ENCODE assay signal across 8 cellular contexts in the genomic region with DNA sequence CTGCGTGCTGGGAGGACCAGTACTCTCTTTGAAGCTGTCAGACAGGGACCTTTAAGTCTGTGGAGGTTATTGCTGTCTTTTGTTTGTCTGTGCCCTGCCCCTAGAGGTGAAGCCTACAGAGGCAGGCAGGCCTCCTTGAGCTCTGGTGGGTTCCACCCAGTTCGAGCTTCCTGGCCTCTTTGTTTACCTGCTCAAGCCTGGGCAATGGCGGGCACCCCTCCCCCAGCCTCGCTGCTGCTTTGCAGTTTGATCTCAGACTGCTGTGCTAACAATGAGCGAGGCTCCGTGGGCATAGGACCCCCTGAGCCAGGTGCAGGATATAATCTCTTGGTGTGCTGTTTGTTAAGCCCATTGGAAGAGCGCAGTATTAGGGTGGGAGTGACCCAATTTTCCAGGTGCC. TPM values are rescaled to one million over a fixed set of nuclear protein-coding genes. Genes with fewer than 3 reads are reported as not detected.
A peak's percentile ranks its signal among the peaks of the same experiment; 100 is the strongest.
DNase-seq lines count a peak whose midpoint lies in the region; ATAC-seq, FAIRE-seq and TF ChIP-seq lines count a peak whose summit lies in the region.
"Not testable (repeated sequence)": the region's sequence is repeated elsewhere in the genome, so short reads cannot be mapped to it uniquely, and the experiment has no call there.

No MANE protein-coding gene starts in this region.

- TF ChIP-seq CTCF in HepG2 (CRISPR knock-in tag; IDR thresholded peaks at IDR 0.05) = not testable (repeated sequence)

- H3K4me1 ChIP-seq in CD4-positive, alpha-beta memory T cell (ENCODE audit: insufficient read depth, low read length); HepG2 (ENCODE audit: insufficient read depth, low read length): not testable (repeated sequence)

- H3K4me2 ChIP-seq in HepG2 (ENCODE audit: low read depth, low read length) = peak overlapping the region; percentile 28

- POLR2A ChIA-PET in CD4-positive, alpha-beta memory T cell (lab: Charles Lee; ENCODE audit: partially characterized antibody) = interaction anchor here (0.8 kb wide), 1 partner anchor 9 kb away, joined by 3 read pairs; no protein-coding TSS in a partner anchor
- POLR2A ChIA-PET in HepG2 (lab: Yijun Ruan, JAX) = interaction anchor here (1.8 kb wide), 1 partner anchor 45 kb away, joined by 4 read pairs; a partner anchor contains a TSS

- not testable (repeated sequence) for H3K4me1 Mint-ChIP-seq in CD4-positive, alpha-beta memory T cell; stimulated activated naive CD8-positive, alpha-beta T cell treated with anti-CD3 and anti-CD28 coated beads, Interleukin-15, Interleukin-2, amounts not matched to agents 100 ng/mL and 50 ng/mL, for 24 hours (ENCODE audit: low read depth)

- not testable (repeated sequence) for H3K4me3 ChIP-seq in CD4-positive, alpha-beta memory T cell (ENCODE audit: low read length in 2 of 2)
- H3K4me3 ChIP-seq in HepG2 (replicated peaks in 1 of 3; ENCODE audit: insufficient read depth in 1 of 3, low read depth in 2 of 3, low read length in 3 of 3) = peak overlapping the region in 2 of 3 experiments; percentile 19 to 26; a peak in 2 of 6 replicates

- H3K9me3 ChIP-seq in CD4-positive, alpha-beta memory T cell (ENCODE audit: control insufficient read depth in 1 of 2, low read length in 2 of 2); HepG2 (ENCODE audit: low read length): not testable (repeated sequence)

- CTCF ChIA-PET in CD4-positive, alpha-beta memory T cell (lab: Charles Lee; ENCODE audit: partially characterized antibody) = interaction anchor here (1.6 kb wide), 1 partner anchor 133 kb away, joined by 3 read pairs; no protein-coding TSS in a partner anchor
- CTCF ChIA-PET in HepG2 (lab: Yijun Ruan, JAX; ENCODE audit: low intra/inter-chr PET ratio, low total read pairs) = not testable (repeated sequence)

- not testable (repeated sequence) for TF ChIP-seq RAD21 in HepG2 (CRISPR knock-in tag; IDR thresholded peaks at IDR 0.05)

- H3K27me3 ChIP-seq in CD4-positive, alpha-beta memory T cell (ENCODE audit: insufficient read depth, low read length); HepG2 (ENCODE audit: control insufficient read depth in 1 of 2, insufficient read depth in 2 of 2, low read length in 2 of 2): not testable (repeated sequence)

- DNase-seq in CD4-positive, alpha-beta memory T cell = peak in 3 of 5 donors; percentile 3 to 23 (median 15)
- DNase-seq in T follicular helper cell (ENCODE audit: low read depth) (peak; percentile 8), T-helper 22 cell (ENCODE audit: low read depth) (peak; percentile 0)
- DNase-seq in activated effector memory CD4-positive, alpha-beta T cell treated with anti-CD3 and anti-CD28 coated beads, Interleukin-2, amount 50 U/mL, for 16 hours = peak; percentile 62
- peak; percentile 4 for DNase-seq in effector CD4-positive, alpha-beta T cell
- DNase-seq in HepG2 (ENCODE audit: low spot score) = not testable (repeated sequence)
- peak; percentile 1 for DNase-seq in stimulated activated CD4-positive, alpha-beta T cell treated with anti-CD3 and anti-CD28 coated beads, Interleukin-12 subunit alpha, Interleukin-12 subunit beta, amount 100 ng/mL, for 4 hours

- H4K20me1 ChIP-seq in HepG2 (ENCODE audit: insufficient read depth, low read length) = not testable (repeated sequence)

- peak overlapping the region in 3 of 8 donors; percentile 44 to 61 (median 61) for H3K4me3 Mint-ChIP-seq in CD4-positive, alpha-beta memory T cell
- H3K4me3 Mint-ChIP-seq in stimulated activated naive CD8-positive, alpha-beta T cell treated with anti-CD3 and anti-CD28 coated beads, Interleukin-15, Interleukin-2, amounts not matched to agents 100 ng/mL and 50 ng/mL, for 24 hours = not testable (repeated sequence)

- FAIRE-seq in HepG2 (lab: Jason Lieb, UNC) = not testable (repeated sequence)

- TF ChIP-seq POLR2A in HepG2 (IDR thresholded peaks at IDR 0.05; ENCODE audit: insufficient read depth in 1 of 2, low read depth in 2 of 2, low read length in 2 of 2) = not testable (repeated sequence)

- H3K36me3 Mint-ChIP-seq in CD4-positive, alpha-beta memory T cell; stimulated activated naive CD8-positive, alpha-beta T cell treated with anti-CD3 and anti-CD28 coated beads, Interleukin-15, Interleukin-2, amounts not matched to agents 100 ng/mL and 50 ng/mL, for 24 hours (ENCODE audit: low read depth): not testable (repeated sequence)

- TF ChIP-seq EP300 in HepG2 (IDR thresholded peaks at IDR 0.05; ENCODE audit: low read depth in 2 of 2, low read length in 2 of 2); HepG2 (CRISPR knock-in tag; IDR thresholded peaks at IDR 0.05; ENCODE audit: borderline replicate concordance): not testable (repeated sequence)

- H3K27ac ChIP-seq in CD4-positive, alpha-beta memory T cell (ENCODE audit: low read depth, low read length); HepG2 (ENCODE audit: extremely low read length, insufficient read depth, low read length): not testable (repeated sequence)

- BruUV-seq in HepG2 (replicated peaks; lab: Mats Ljungman, UMichigan) = not testable (repeated sequence)

- not testable (repeated sequence) for ATAC-seq in HepG2

- H3K9me3 Mint-ChIP-seq in CD4-positive, alpha-beta memory T cell; stimulated activated naive CD8-positive, alpha-beta T cell treated with anti-CD3 and anti-CD28 coated beads, Interleukin-15, Interleukin-2, amounts not matched to agents 100 ng/mL and 50 ng/mL, for 24 hours: not testable (repeated sequence)

- peak overlapping the region in 1 of 7 donors; percentile 62 for H3K27ac Mint-ChIP-seq in CD4-positive, alpha-beta memory T cell
- H3K27ac Mint-ChIP-seq in stimulated activated naive CD8-positive, alpha-beta T cell treated with anti-CD3 and anti-CD28 coated beads, Interleukin-15, Interleukin-2, amounts not matched to agents 100 ng/mL and 50 ng/mL, for 24 hours = peak overlapping the region; percentile 8

- H3K27me3 Mint-ChIP-seq in CD4-positive, alpha-beta memory T cell; stimulated activated naive CD8-positive, alpha-beta T cell treated with anti-CD3 and anti-CD28 coated beads, Interleukin-15, Interleukin-2, amounts not matched to agents 100 ng/mL and 50 ng/mL, for 24 hours: not testable (repeated sequence)

- H2AFZ ChIP-seq in HepG2 (ENCODE audit: low read length) = not testable (repeated sequence)

- in situ Hi-C loops in HepG2 (cut with HindIII; ENCODE audit: extremely low pct_ligation_motif_present, low pct_unique_long_range_greater_than_20kb) = not testable (repeated sequence)

- WGBS in HepG2 (ENCODE audit: low lambda C conversion rate) = 0% methylated on average over 2 of the region's 7 CpGs

- H3K9ac ChIP-seq in HepG2 (ENCODE audit: insufficient read depth, low read depth, low read length) = not testable (repeated sequence)

- H3K36me3 ChIP-seq in CD4-positive, alpha-beta memory T cell (ENCODE audit: insufficient read depth, low read length); HepG2 (replicated peaks in 1 of 2; ENCODE audit: control insufficient read depth in 1 of 2, insufficient read depth in 2 of 2, low read length in 2 of 2): not testable (repeated sequence)

- intact Hi-C loops in CD4-positive, alpha-beta memory T cell (cut with micrococcal nuclease); HepG2 (cut with micrococcal nuclease; ENCODE audit: unreplicated experiment): not testable (repeated sequence)

- not testable (repeated sequence) for H3K79me2 ChIP-seq in HepG2 (ENCODE audit: insufficient read depth, low read length)

RNA-seq across cellular contexts. Expression of a gene that starts 44.9 kb away (rescaled TPM):
- 10 to 100 TPM; 25.8 to 33.5 TPM for total RNA-seq in CD4-positive, alpha-beta memory T cell
- polyA plus RNA-seq in CD4-positive, alpha-beta memory T cell = 1 to 10 TPM; 4.3 to 9.6 TPM
- 4.8 and 6.2 TPM in 2 replicates for total RNA-seq in HepG2 (2016; rRNA removed; fragmentation: Illumina TruSeq; extraction: Trizol)
- 1.1 TPM in 2 replicates for total RNA-seq in HepG2 (2016; cell fraction: cytosol; rRNA removed; fragmentation: Illumina TruSeq; extraction: Trizol; ENCODE audit: low read depth)
- total RNA-seq in HepG2 (2016; cell fraction: insoluble cytoplasmic fraction; rRNA removed; fragmentation: Illumina TruSeq; extraction: Trizol) = 2.5 and 5.3 TPM in 2 replicates
- total RNA-seq in HepG2 (2016; cell fraction: membrane; rRNA removed; fragmentation: Illumina TruSeq; extraction: Trizol) = 1.4 and 1.5 TPM in 2 replicates
- 21.5 and 21.6 TPM in 2 replicates for total RNA-seq in HepG2 (2016; cell fraction: nucleus; rRNA removed; fragmentation: Illumina TruSeq; extraction: Trizol)
- 1.7 and 2.2 TPM in 2 replicates for polyA plus RNA-seq in HepG2 (2011; rRNA removed)
- polyA plus RNA-seq in HepG2 (2011; cell fraction: cytosol; rRNA removed) = 0.27 and 0.77 TPM in 2 replicates
- 4.0 and 8.0 TPM in 2 replicates for polyA plus RNA-seq in HepG2 (2011; cell fraction: nucleus; rRNA removed)
- polyA plus RNA-seq in HepG2 (2012) = 1.9 and 3.0 TPM in 2 replicates
- polyA plus RNA-seq in HepG2 (2016; cell fraction: cytosol; fragmentation: Illumina TruSeq; extraction: Trizol; ENCODE audit: low read depth) = 0.10 and 0.37 TPM in 2 replicates
- 1.2 and 2.5 TPM in 2 replicates for polyA plus RNA-seq in HepG2 (2016; cell fraction: insoluble cytoplasmic fraction; fragmentation: Illumina TruSeq; extraction: Trizol; ENCODE audit: low read depth)
- 0.23 and 0.33 TPM in 2 replicates for polyA plus RNA-seq in HepG2 (2016; cell fraction: membrane; fragmentation: Illumina TruSeq; extraction: Trizol; ENCODE audit: low read depth)
- 12.3 and 13.7 TPM in 2 replicates for polyA plus RNA-seq in HepG2 (2016; cell fraction: nucleus; fragmentation: Illumina TruSeq; extraction: Trizol; ENCODE audit: insufficient read depth, low read depth)
- polyA minus RNA-seq in HepG2 (2011; rRNA and poly(A)+ RNA removed; ENCODE audit: low replicate concordance) = 1.8 and 1.9 TPM in 2 replicates
- 1.5 and 2.2 TPM in 2 replicates for polyA minus RNA-seq in HepG2 (2011; cell fraction: cytosol; rRNA and poly(A)+ RNA removed)
- polyA minus RNA-seq in HepG2 (2011; cell fraction: nucleus; rRNA and poly(A)+ RNA removed) = 32.2 and 38.3 TPM in 2 replicates
